In genomic region chr16:24729967-24730815, GRCh38 we compare ENCODE assay signal across 8 cellular contexts. TPM values are rescaled to one million over a fixed set of nuclear protein-coding genes. Genes with fewer than 3 reads are reported as not detected.
DNase-seq lines count a peak whose midpoint lies in the region; ATAC-seq and TF ChIP-seq lines count a peak whose summit lies in the region.

No MANE protein-coding gene starts in this region.

- H3K27ac ChIP-seq in GM23248 (peak overlapping the region; percentile 93), angular gyrus (ENCODE audit: low read depth, low read length) (peak overlapping the region; percentile 78)

- H3K4me1 ChIP-seq in Caco-2: peaks cover 12% of the 10 kb centered on the region
- peaks cover 29% of the 10 kb centered on the region for H3K4me1 ChIP-seq in GM23248 (ENCODE audit: insufficient read depth)
- H3K4me1 ChIP-seq in skeletal muscle satellite cell (ENCODE audit: control insufficient read depth, insufficient read depth, low read length): peaks cover 23% of the 10 kb centered on the region

- H3K79me2 ChIP-seq in GM23248 (ENCODE audit: insufficient read depth): peaks cover 61% of the 10 kb centered on the region

- H3K9me3 Mint-ChIP-seq in Caco-2 (ENCODE audit: unreplicated experiment): no peaks in the 10 kb centered on the region

- H3K9me3 ChIP-seq in Caco-2 (no peaks in the 10 kb centered on the region), GM23248 (ENCODE audit: low read depth) (no peaks in the 10 kb centered on the region), skeletal muscle satellite cell (replicated peaks; ENCODE audit: low read length) (no peaks in the 10 kb centered on the region)

- peak overlapping the region; percentile 86 for H3K27ac Mint-ChIP-seq in Caco-2 (ENCODE audit: unreplicated experiment)

- no peak for TF ChIP-seq CTCF in Caco-2 (IDR thresholded peaks at IDR 0.05; ENCODE audit: insufficient read depth in 1 of 2, low read depth in 1 of 2, low read length in 1 of 2, severe bottlenecking in 1 of 2, unreplicated experiment in 1 of 2)

- H4K20me1 ChIP-seq in GM23248 (ENCODE audit: insufficient read depth): no peaks in the 10 kb centered on the region; the same call in 1 of the 2 replicates

- no peaks in the 10 kb centered on the region for H3K9me2 ChIP-seq in GM23248 (ENCODE audit: insufficient read depth)

- peaks cover 35% of the 10 kb centered on the region for H3K36me3 Mint-ChIP-seq in Caco-2 (ENCODE audit: insufficient read depth, unreplicated experiment)

- CTCF ChIA-PET in Caco-2 (lab: Charles Lee): no interaction called here

- peak overlapping the region; percentile 89 for H2AFZ ChIP-seq in GM23248

- H3K4me2 ChIP-seq in GM23248 (ENCODE audit: unreplicated experiment) (peak overlapping the region; percentile 93), skeletal muscle satellite cell (ENCODE audit: low read length) (peak overlapping the region; percentile 86)

- H3K4me3 Mint-ChIP-seq in Caco-2 (ENCODE audit: unreplicated experiment): peak overlapping the region; percentile 84

- H3K4me3 ChIP-seq in Caco-2 (ENCODE audit: low read depth, low read length) (peak overlapping the region; percentile 66), GM23248 (peak overlapping the region; percentile 100), iPS-11a (ENCODE audit: low read depth, low read length) (peak overlapping the region; percentile 75), skeletal muscle satellite cell (ENCODE audit: low read length) (peak overlapping the region; percentile 99)

- WGBS in GM23248 (ENCODE audit: low coverage in 1 of 2, low lambda C conversion rate in 2 of 2, missing lambda C conversion rate in 2 of 2), 2 experiments: 1 to 2% methylated on average over 34 to 36 of the region's 59 CpGs

- H3K9ac ChIP-seq in GM23248: peak overlapping the region; percentile 92
- peak overlapping the region; percentile 95 for H3K9ac ChIP-seq in skeletal muscle satellite cell (ENCODE audit: low read depth, low read length)

- no peak for ATAC-seq in HG02798 (IDR thresholded peaks at IDR 0.05; ENCODE audit: poor library complexity, unreplicated experiment)
- ATAC-seq in HG03039 (IDR thresholded peaks at IDR 0.05; ENCODE audit: unreplicated experiment): no peak

- in situ Hi-C loops in GM23248 (cut with MboI): no loop called here

- H3K36me3 ChIP-seq in Caco-2 (ENCODE audit: control insufficient read depth, insufficient read depth, low read length): 0 out of 2 replicates have a peak, but pooled peaks cover 2% of the 10 kb centered on the region
- no peaks in the 10 kb centered on the region; the same call in 1 of the 2 replicates for H3K36me3 ChIP-seq in GM23248 (ENCODE audit: low read depth)
- peaks cover 18% of the 10 kb centered on the region for H3K36me3 ChIP-seq in skeletal muscle satellite cell (ENCODE audit: insufficient read depth, low read length)

- POLR2A ChIA-PET in Caco-2 (lab: Charles Lee): interaction anchor here (0.6 kb wide), 1 partner anchor 38 kb away, joined by 4 read pairs; no protein-coding TSS in a partner anchor

- BruUV-seq in Caco-2 (replicated peaks; lab: Mats Ljungman, UMichigan): no TSS peak

- no peaks in the 10 kb centered on the region for H3K27me3 ChIP-seq in Caco-2 (replicated peaks; ENCODE audit: control insufficient read depth, insufficient read depth, low read length)
- H3K27me3 ChIP-seq in GM23248 (replicated peaks; ENCODE audit: insufficient read depth): no peaks in the 10 kb centered on the region
- no peaks in the 10 kb centered on the region for H3K27me3 ChIP-seq in skeletal muscle satellite cell (ENCODE audit: control insufficient read depth, insufficient read depth, low read length)

- DNase-seq in Caco-2 (no peak), GM23248 (peak; percentile 65), RKO (ENCODE audit: low spot score) (peak; percentile 65)

- peaks cover 20% of the 10 kb centered on the region for H3K4me1 Mint-ChIP-seq in Caco-2 (ENCODE audit: low read depth, unreplicated experiment)

- intact Hi-C loops in Caco-2 (cut with micrococcal nuclease; ENCODE audit: unreplicated experiment): no loop called here

- H3F3A ChIP-seq in GM23248 (ENCODE audit: insufficient read depth): peaks cover 29% of the 10 kb centered on the region

- no peaks in the 10 kb centered on the region for H3K27me3 Mint-ChIP-seq in Caco-2 (ENCODE audit: insufficient read depth, unreplicated experiment)

RNA-seq across cellular contexts. Expression of gene TNRC6A, which starts 0.7 kb away (rescaled TPM):
- 39.3 and 43.7 TPM in 2 replicates for total RNA-seq in Caco-2 (2022)
- total RNA-seq in GM23248 (2014; rRNA removed; shearing (Covaris generic)): 13.1 and 18.1 TPM in 2 replicates
- polyA plus RNA-seq in GM23248 (2016; fragmentation: Nextera tagmentation; extraction: Ambion mirVana): 12.5 and 14.2 TPM in 2 replicates
- total RNA-seq in skeletal muscle satellite cell (2012; rRNA removed): 23.6 and 28.2 TPM in 2 replicates

Comparison
In these comparisons a context has a peak if more than half of its experiments do, and no peak if none do; other contexts are left out.
1. DNase-seq: peak in GM23248 (single experiment) and RKO (single experiment); none in Caco-2 (0 of 2).
2. Peak in every context shown above with its lines, with median percentiles within 50 percentile points of each other: H3K4me3 ChIP-seq.